In genomic region chr2:109455731-109456691, GRCh38 we compare ENCODE assay signal across 14 cellular contexts.
"Had no signal": no experiment of that assay in that cellular context is flagged by ENCODE, and none has a peak within 500 bp of the region (broad histone marks: within the 10 kb centered on the region; RNA-seq: fewer than 3 reads in every experiment).

No MANE protein-coding gene starts in this region.

- H2AFZ ChIP-seq: hepatocyte had no signal

- H3K27me3 Mint-ChIP-seq: naive thymus-derived CD8-positive, alpha-beta T cell; progenitor cell of endocrine pancreas had no signal

- H3K79me2 ChIP-seq: hepatocyte had no signal

- H3K9me3 ChIP-seq: colonic mucosa, gastrocnemius medialis, mucosa of descending colon, uterus had no signal

- H3K4me3 ChIP-seq: colonic mucosa, gastrocnemius medialis, hepatocyte, lung, mucosa of descending colon, uterus had no signal

- DNase-seq: activated CD4-positive, alpha-beta memory T cell treated with anti-CD3 and anti-CD28 coated beads, Interleukin-2, amount 10 ng/mL, durations not matched to agents 7 days and 5 days; activated CD4-positive, alpha-beta T cell treated with anti-CD3 and anti-CD28 coated beads for 1 hour; activated naive CD4-positive, alpha-beta T cell; colonic mucosa; effector CD8-positive, alpha-beta T cell; gastrocnemius medialis; mucosa of descending colon; naive thymus-derived CD8-positive, alpha-beta T cell; stimulated activated CD4-positive, alpha-beta T cell treated with anti-CD3 and anti-CD28 coated beads, Interleukin-2, amount 100 ng/mL, for 48 hours; stimulated activated naive CD4-positive, alpha-beta T cell treated with Interleukin-2 at 50 U/mL for 16 hours; uterus had no signal

- H3K36me3 ChIP-seq: colonic mucosa, gastrocnemius medialis, uterus had no signal

- H3K27ac ChIP-seq: colonic mucosa, gastrocnemius medialis, hepatocyte, uterus had no signal

- H3K27ac Mint-ChIP-seq: activated CD4-positive, alpha-beta memory T cell treated with anti-CD3 and anti-CD28 coated beads, Interleukin-2, amount 10 ng/mL, durations not matched to agents 7 days and 5 days; progenitor cell of endocrine pancreas had no signal

- H3K4me1 ChIP-seq: colonic mucosa, uterus had no signal

- H3K9me3 Mint-ChIP-seq: activated CD4-positive, alpha-beta memory T cell treated with anti-CD3 and anti-CD28 coated beads, Interleukin-2, amount 10 ng/mL, durations not matched to agents 7 days and 5 days; naive thymus-derived CD8-positive, alpha-beta T cell had no signal

- ATAC-seq: gastrocnemius medialis; mucosa of descending colon; naive thymus-derived CD8-positive, alpha-beta T cell had no signal

- H3K4me2 ChIP-seq: hepatocyte had no signal

- H3K27me3 ChIP-seq: colonic mucosa, gastrocnemius medialis, hepatocyte, uterus had no signal

- H3K4me3 Mint-ChIP-seq: activated CD4-positive, alpha-beta memory T cell treated with anti-CD3 and anti-CD28 coated beads, Interleukin-2, amount 10 ng/mL, durations not matched to agents 7 days and 5 days; naive thymus-derived CD8-positive, alpha-beta T cell had no signal
